In the genomic region with DNA sequence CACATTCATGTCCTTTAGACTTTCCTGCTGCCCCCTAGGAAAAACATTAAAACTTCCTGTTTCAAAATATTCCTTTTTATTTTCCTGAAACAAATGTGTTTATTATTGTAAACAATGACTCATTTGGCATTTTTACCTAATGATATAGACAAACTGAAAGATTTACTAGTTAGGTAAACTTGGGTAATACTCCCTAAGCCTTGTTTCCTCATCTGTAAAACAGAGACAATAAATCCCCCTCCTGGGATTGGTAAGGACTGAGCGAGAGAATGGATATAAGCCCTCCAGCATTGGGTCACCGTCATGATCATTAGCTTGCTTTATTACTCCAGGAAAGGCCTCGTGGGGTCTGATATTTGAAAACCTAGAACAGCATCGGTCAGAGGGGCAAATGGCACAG, we compare ENCODE assay signal across 23 cellular contexts. TPM values are rescaled to one million over a fixed set of nuclear protein-coding genes. Genes with fewer than 3 reads are reported as not detected.
"Had no signal": no experiment of that assay in that cellular context is flagged by ENCODE, and none has a peak within 500 bp of the region (broad histone marks: within the 10 kb centered on the region; RNA-seq: fewer than 3 reads in every experiment).

No MANE protein-coding gene starts in this region.

- H3K27me3 ChIP-seq: cardiac muscle cell, hepatocyte, spleen, testis, uterus had no signal

- H3K27ac ChIP-seq: cardiac muscle cell, hepatocyte, left ventricle myocardium inferior, spleen, testis, uterus had no signal

- H3K4me1 Mint-ChIP-seq: activated naive CD4-positive, alpha-beta T cell treated with anti-CD3 and anti-CD28 coated beads, Interleukin-2, amount 10 ng/mL, durations not matched to agents 7 days and 5 days; natural killer cell had no signal

- H3K4me3 Mint-ChIP-seq: activated CD4-positive, alpha-beta T cell treated with anti-CD3 and anti-CD28 coated beads, Interleukin-2, amount 10 ng/mL, durations not matched to agents 7 days and 5 days; activated CD8-positive, alpha-beta memory T cell treated with anti-CD3 and anti-CD28 coated beads, Interleukin-2, amount 10 ng/mL, durations not matched to agents 7 days and 5 days; activated CD8-positive, alpha-beta T cell treated with anti-CD3 and anti-CD28 coated beads for 36 hours; activated naive CD4-positive, alpha-beta T cell treated with anti-CD3 and anti-CD28 coated beads, Interleukin-2, amount 10 ng/mL, durations not matched to agents 7 days and 5 days; natural killer cell had no signal

- DNase-seq: activated CD4-positive, alpha-beta T cell treated with anti-CD3 and anti-CD28 coated beads, Interleukin-2, amount 10 ng/mL, durations not matched to agents 7 days and 5 days; activated CD4-positive, CD25-positive, alpha-beta regulatory T cell treated with anti-CD3 and anti-CD28 coated beads, Interleukin-2, amount 50 U/mL, for 72 hours; activated CD8-positive, alpha-beta memory T cell treated with anti-CD3 and anti-CD28 coated beads, Interleukin-2, amount 10 ng/mL, durations not matched to agents 7 days and 5 days; activated CD8-positive, alpha-beta T cell treated with anti-CD3 and anti-CD28 coated beads for 36 hours; activated effector memory CD4-positive, alpha-beta T cell treated with anti-CD3 and anti-CD28 coated beads, Interleukin-2, amount 50 U/mL, for 16 hours; activated naive CD4-positive, alpha-beta T cell treated with anti-CD3 and anti-CD28 coated beads, Interleukin-2, amount 10 ng/mL, durations not matched to agents 7 days and 5 days; activated T-cell treated with anti-CD3 and anti-CD28 coated beads for 4 hours; cortex of kidney; foreskin melanocyte; glutamatergic neuron; left ventricle myocardium inferior; mammary epithelial cell; midbrain; natural killer cell; spleen; stimulated activated CD4-positive, alpha-beta T cell treated with anti-CD3 and anti-CD28 coated beads, Interleukin-4, amount 100 ng/mL, for 1 hour; stimulated activated naive CD4-positive, alpha-beta T cell; testis; uterus had no signal

- H3K36me3 ChIP-seq: cardiac muscle cell, left ventricle myocardium inferior, spleen, uterus had no signal

- ATAC-seq: activated CD8-positive, alpha-beta memory T cell treated with anti-CD3 and anti-CD28 coated beads, Interleukin-2, amount 10 ng/mL, durations not matched to agents 7 days and 5 days; activated CD8-positive, alpha-beta T cell treated with anti-CD3 and anti-CD28 coated beads for 36 hours; natural killer cell had no signal

- H3K4me3 ChIP-seq: cardiac muscle cell, hepatocyte, left ventricle myocardium inferior, spleen, testis, uterus had no signal

- H3K27ac Mint-ChIP-seq: activated CD8-positive, alpha-beta memory T cell treated with anti-CD3 and anti-CD28 coated beads, Interleukin-2, amount 10 ng/mL, durations not matched to agents 7 days and 5 days; activated CD8-positive, alpha-beta T cell treated with anti-CD3 and anti-CD28 coated beads for 36 hours; activated naive CD4-positive, alpha-beta T cell treated with anti-CD3 and anti-CD28 coated beads, Interleukin-2, amount 10 ng/mL, durations not matched to agents 7 days and 5 days; natural killer cell; progenitor cell of endocrine pancreas had no signal

- H3K4me1 ChIP-seq: spleen, testis, uterus had no signal

- H3K36me3 Mint-ChIP-seq: activated naive CD4-positive, alpha-beta T cell treated with anti-CD3 and anti-CD28 coated beads, Interleukin-2, amount 10 ng/mL, durations not matched to agents 7 days and 5 days; natural killer cell had no signal

- H3K27me3 Mint-ChIP-seq: activated CD8-positive, alpha-beta T cell treated with anti-CD3 and anti-CD28 coated beads for 36 hours; progenitor cell of endocrine pancreas had no signal

- H3K9me3 ChIP-seq: left ventricle myocardium inferior, spleen, testis, uterus had no signal

- H3K9me3 Mint-ChIP-seq: activated CD4-positive, alpha-beta T cell treated with anti-CD3 and anti-CD28 coated beads, Interleukin-2, amount 10 ng/mL, durations not matched to agents 7 days and 5 days; activated CD8-positive, alpha-beta T cell treated with anti-CD3 and anti-CD28 coated beads for 36 hours; activated naive CD4-positive, alpha-beta T cell treated with anti-CD3 and anti-CD28 coated beads, Interleukin-2, amount 10 ng/mL, durations not matched to agents 7 days and 5 days; natural killer cell had no signal

RNA-seq across cellular contexts. Expression of a gene that starts 59.8 kb away (rescaled TPM):
- total RNA-seq: osteoblast had no signal
